Comparison of ENCODE assay signal across 12 cellular contexts in genomic region chr2:31414601-31415241, GRCh38.
DNase-seq lines count a peak whose midpoint lies in the region; ATAC-seq and TF ChIP-seq lines count a peak whose summit lies in the region.
"Had no signal": no experiment of that assay in that cellular context is flagged by ENCODE, and none has a peak within 500 bp of the region (broad histone marks: within the 10 kb centered on the region; RNA-seq: fewer than 3 reads in every experiment).

TSS of gene XDH (minus strand) at chr2:31414742. CDS start at chr2:31414666, 76 bp downstream.

- no peaks in the 10 kb centered on the region for H3K27me3 ChIP-seq in endocrine pancreas (ENCODE audit: control insufficient read depth, insufficient read depth, low read length)
- H3K27me3 ChIP-seq in rectal smooth muscle tissue (ENCODE audit: control insufficient read depth, insufficient read depth, low read length), result no peaks in the 10 kb centered on the region

- peaks cover 6% of the 10 kb centered on the region for H3K4me1 ChIP-seq in endocrine pancreas (ENCODE audit: control insufficient read depth, insufficient read depth, low read length)
- no peaks in the 10 kb centered on the region for H3K4me1 ChIP-seq in rectal smooth muscle tissue (ENCODE audit: control insufficient read depth, insufficient read depth, low read length)

- no peak within 1 kb of the TSS for H3K27ac ChIP-seq in rectal smooth muscle tissue (ENCODE audit: low read depth, low read length)

- DNase-seq in LNCaP clone FGC (ENCODE audit: low read depth) (peak; percentile 80), NCI-H69 (lab: John Stamatoyannopoulos, UW) (peak; percentile 79), GOT3 (lab: John Stamatoyannopoulos, UW) (no peak), NCI-H1048 (lab: John Stamatoyannopoulos, UW) (no peak)
- DNase-seq: activated B cell treated with CpG ODN at 0.5 μM for 24 hours; DND-41; immature natural killer cell; NCI-H187 treated with DMSO at 0.1 percent for 48 hours; stimulated activated CD4-positive, alpha-beta T cell treated with anti-CD3 and anti-CD28 coated beads, Interleukin-12 subunit alpha, Interleukin-12 subunit beta, amount 100 ng/mL, for 4 hours had no signal

- H3K9ac ChIP-seq in endocrine pancreas (ENCODE audit: control insufficient read depth, insufficient read depth, low read length) (peak within 1 kb of the TSS; percentile 30), rectal smooth muscle tissue (ENCODE audit: low read length) (no peak within 1 kb of the TSS)

- no peak for ATAC-seq in GM21723 (IDR thresholded peaks at IDR 0.05; ENCODE audit: unreplicated experiment)

- H3K4me3 ChIP-seq in LNCaP clone FGC (ENCODE audit: low read depth, low read length) (peak within 1 kb of the TSS; percentile 28), endocrine pancreas (ENCODE audit: control insufficient read depth, insufficient read depth, low read length) (peak within 1 kb of the TSS; percentile 54), rectal smooth muscle tissue (ENCODE audit: low read length) (peak within 1 kb of the TSS; percentile 38)

- H3K36me3 ChIP-seq in endocrine pancreas (ENCODE audit: control insufficient read depth, insufficient read depth, low read length) (no peaks in the 10 kb centered on the region), rectal smooth muscle tissue (ENCODE audit: control insufficient read depth, insufficient read depth, low read length) (no peaks in the 10 kb centered on the region)

- TF ChIP-seq CTCF in LNCaP clone FGC (IDR thresholded peaks at IDR 0.05; ENCODE audit: control insufficient read depth, extremely low read depth, insufficient read depth), result no peak

- H3K9me3 ChIP-seq in endocrine pancreas (ENCODE audit: control insufficient read depth, low read length), result no peaks in the 10 kb centered on the region

Comparison
In these comparisons a context has a peak if more than half of its experiments do, and no peak if none do; other contexts are left out.
1. DNase-seq: peak in LNCaP clone FGC (single experiment) and NCI-H69 (single experiment); none in GOT3 (single experiment) and NCI-H1048 (single experiment).
2. Peak in every context shown above with its lines, with median percentiles within 50 percentile points of each other: H3K4me3 ChIP-seq.